In the genomic region with DNA sequence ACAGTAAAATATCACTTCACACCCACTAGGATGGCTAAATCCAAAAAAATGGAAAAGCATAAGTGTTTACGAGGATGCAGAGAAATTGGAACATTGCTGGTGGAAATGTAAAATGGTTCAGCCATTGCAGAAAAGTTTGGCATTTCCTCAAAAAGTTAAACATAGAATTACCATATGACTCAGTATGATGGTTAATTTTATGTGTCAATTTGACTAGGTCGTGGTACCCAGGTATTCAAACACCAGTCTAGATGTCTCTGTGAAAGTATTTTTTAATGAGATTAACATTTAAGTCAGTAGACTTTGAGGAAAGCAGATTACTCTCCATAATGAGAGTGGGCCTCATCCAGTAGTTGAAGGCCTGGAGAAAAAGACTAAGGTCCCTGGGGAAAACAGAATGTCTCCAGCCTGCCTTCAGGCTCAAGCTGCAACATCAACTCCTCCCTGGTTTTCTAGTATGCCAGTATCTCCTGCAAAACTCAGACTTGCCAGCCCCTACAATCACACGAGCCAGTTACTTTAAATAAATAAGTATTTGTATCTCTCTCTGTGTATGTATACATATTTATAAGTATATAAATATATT, we compare ENCODE assay signal across 2 cellular contexts.
TF ChIP-seq lines count a peak whose summit lies in the region.

No MANE protein-coding gene starts in this region.

TF ChIP-seq in IMR-90, 13 proteins besides CTCF, POLR2A, EP300 and RAD21:
- TF ChIP-seq, protein P1, sequence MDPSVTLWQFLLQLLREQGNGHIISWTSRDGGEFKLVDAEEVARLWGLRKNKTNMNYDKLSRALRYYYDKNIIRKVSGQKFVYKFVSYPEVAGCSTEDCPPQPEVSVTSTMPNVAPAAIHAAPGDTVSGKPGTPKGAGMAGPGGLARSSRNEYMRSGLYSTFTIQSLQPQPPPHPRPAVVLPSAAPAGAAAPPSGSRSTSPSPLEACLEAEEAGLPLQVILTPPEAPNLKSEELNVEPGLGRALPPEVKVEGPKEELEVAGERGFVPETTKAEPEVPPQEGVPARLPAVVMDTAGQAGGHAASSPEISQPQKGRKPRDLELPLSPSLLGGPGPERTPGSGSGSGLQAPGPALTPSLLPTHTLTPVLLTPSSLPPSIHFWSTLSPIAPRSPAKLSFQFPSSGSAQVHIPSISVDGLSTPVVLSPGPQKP (IDR thresholded peaks at IDR 0.05; ENCODE audit: borderline replicate concordance, low read depth, low read length) = no peak
- TF ChIP-seq RFX5 (IDR thresholded peaks at IDR 0.05; ENCODE audit: low read depth, low read length) (no peak), CEBPB (IDR thresholded peaks at IDR 0.05; ENCODE audit: low read depth, low read length) (no peak), MAZ (IDR thresholded peaks at IDR 0.05; ENCODE audit: borderline replicate concordance, low read depth, low read length) (no peak), SMC3 (IDR thresholded peaks at IDR 0.05; ENCODE audit: low read depth, low read length) (no peak), MAFK (IDR thresholded peaks at IDR 0.05; ENCODE audit: low read depth, low read length) (no peak), NFE2L2 (IDR thresholded peaks at IDR 0.05; ENCODE audit: low read depth, low read length) (no peak), CHD1 (IDR thresholded peaks at IDR 0.05; ENCODE audit: low read depth, low read length) (no peak), RCOR1 (IDR thresholded peaks at IDR 0.05; ENCODE audit: insufficient replicate concordance, low read length) (no peak)

TF ChIP-seq in K562, 482 proteins besides CTCF, POLR2A, EP300 and RAD21:
- TF ChIP-seq TEAD4 (IDR thresholded peaks at IDR 0.05; ENCODE audit: low read length) (no peak), TEAD4 (CRISPR knock-in tag; IDR thresholded peaks at IDR 0.05; ENCODE audit: borderline replicate concordance) (no peak), KLF1 (tag; IDR thresholded peaks at IDR 0.05) (no peak), PHTF2 (CRISPR knock-in tag; IDR thresholded peaks at IDR 0.05) (no peak), MYNN (IDR thresholded peaks at IDR 0.05) (no peak), MYNN (CRISPR knock-in tag; IDR thresholded peaks at IDR 0.05) (no peak), MXI1 (IDR thresholded peaks at IDR 0.05; ENCODE audit: low read depth, low read length) (no peak), BCL6 (CRISPR knock-in tag; IDR thresholded peaks at IDR 0.05) (no peak), RFX1 (IDR thresholded peaks at IDR 0.05) (no peak), ZNF263 (CRISPR knock-in tag; IDR thresholded peaks at IDR 0.05; ENCODE audit: borderline replicate concordance) (no peak), MIER1 (IDR thresholded peaks at IDR 0.05; ENCODE audit: low read depth) (no peak)
- TF ChIP-seq, protein P2, sequence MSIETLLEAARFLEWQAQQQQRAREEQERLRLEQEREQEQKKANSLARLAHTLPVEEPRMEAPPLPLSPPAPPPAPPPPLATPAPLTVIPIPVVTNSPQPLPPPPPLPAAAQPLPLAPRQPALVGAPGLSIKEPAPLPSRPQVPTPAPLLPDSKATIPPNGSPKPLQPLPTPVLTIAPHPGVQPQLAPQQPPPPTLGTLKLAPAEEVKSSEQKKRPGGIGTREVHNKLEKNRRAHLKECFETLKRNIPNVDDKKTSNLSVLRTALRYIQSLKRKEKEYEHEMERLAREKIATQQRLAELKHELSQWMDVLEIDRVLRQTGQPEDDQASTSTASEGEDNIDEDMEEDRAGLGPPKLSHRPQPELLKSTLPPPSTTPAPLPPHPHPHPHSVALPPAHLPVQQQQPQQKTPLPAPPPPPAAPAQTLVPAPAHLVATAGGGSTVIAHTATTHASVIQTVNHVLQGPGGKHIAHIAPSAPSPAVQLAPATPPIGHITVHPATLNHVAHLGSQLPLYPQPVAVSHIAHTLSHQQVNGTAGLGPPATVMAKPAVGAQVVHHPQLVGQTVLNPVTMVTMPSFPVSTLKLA (conservative IDR thresholded peaks at IDR 0.05) = no peak
- TF ChIP-seq, protein P3, sequence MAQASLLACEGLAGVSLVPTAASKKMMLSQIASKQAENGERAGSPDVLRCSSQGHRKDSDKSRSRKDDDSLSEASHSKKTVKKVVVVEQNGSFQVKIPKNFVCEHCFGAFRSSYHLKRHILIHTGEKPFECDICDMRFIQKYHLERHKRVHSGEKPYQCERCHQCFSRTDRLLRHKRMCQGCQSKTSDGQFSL (CRISPR knock-in tag; IDR thresholded peaks at IDR 0.05) = no peak
- TF ChIP-seq, protein P3 (tag; IDR thresholded peaks at IDR 0.05) = no peak
